In the genomic region with DNA sequence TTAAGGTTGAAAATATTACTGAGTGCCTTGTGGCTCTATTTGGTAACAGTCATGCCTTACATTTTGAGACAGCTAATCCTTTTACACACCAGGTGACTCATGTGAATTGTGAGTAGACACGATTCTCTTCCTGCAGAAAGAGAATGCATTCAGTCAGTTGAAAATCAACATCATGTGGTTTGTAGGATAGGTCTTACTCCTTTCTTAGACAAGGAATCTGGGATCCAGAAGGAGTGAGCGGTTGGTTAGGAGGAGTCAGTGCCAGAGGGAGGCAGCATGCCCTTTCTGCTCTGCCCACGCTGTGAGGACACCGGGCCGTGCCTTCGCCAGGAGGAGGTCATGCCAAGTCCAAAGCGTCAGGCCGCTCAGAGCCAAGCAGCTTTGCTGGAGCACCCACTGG, we compare ENCODE assay signal across 1 cellular context.
TF ChIP-seq lines count a peak whose summit lies in the region.

No MANE protein-coding gene starts in this region.

TF ChIP-seq in GM12878, 131 proteins besides CTCF, POLR2A, EP300 and RAD21:
- no peak for TF ChIP-seq PAX5 (IDR thresholded peaks at IDR 0.05; ENCODE audit: borderline replicate concordance, low read depth, low read length)
- TF ChIP-seq MYB (IDR thresholded peaks at IDR 0.05; ENCODE audit: borderline replicate concordance, low read depth, low read length) = no peak
- no peak for TF ChIP-seq SMAD1 (IDR thresholded peaks at IDR 0.05; ENCODE audit: low read depth, partially characterized antibody)
- TF ChIP-seq ATF7 (IDR thresholded peaks at IDR 0.05; ENCODE audit: low read depth) = no peak
- no peak for TF ChIP-seq CEBPB (IDR thresholded peaks at IDR 0.05; ENCODE audit: borderline replicate concordance in 1 of 2, low read depth in 2 of 2, low read length in 2 of 2)
- no peak for TF ChIP-seq SIX5 (IDR thresholded peaks at IDR 0.05; ENCODE audit: low read depth, low read length, severe bottlenecking)
- TF ChIP-seq ZNF384 (IDR thresholded peaks at IDR 0.05; ENCODE audit: borderline replicate concordance, low read depth, low read length) = no peak
- TF ChIP-seq, protein P1, sequence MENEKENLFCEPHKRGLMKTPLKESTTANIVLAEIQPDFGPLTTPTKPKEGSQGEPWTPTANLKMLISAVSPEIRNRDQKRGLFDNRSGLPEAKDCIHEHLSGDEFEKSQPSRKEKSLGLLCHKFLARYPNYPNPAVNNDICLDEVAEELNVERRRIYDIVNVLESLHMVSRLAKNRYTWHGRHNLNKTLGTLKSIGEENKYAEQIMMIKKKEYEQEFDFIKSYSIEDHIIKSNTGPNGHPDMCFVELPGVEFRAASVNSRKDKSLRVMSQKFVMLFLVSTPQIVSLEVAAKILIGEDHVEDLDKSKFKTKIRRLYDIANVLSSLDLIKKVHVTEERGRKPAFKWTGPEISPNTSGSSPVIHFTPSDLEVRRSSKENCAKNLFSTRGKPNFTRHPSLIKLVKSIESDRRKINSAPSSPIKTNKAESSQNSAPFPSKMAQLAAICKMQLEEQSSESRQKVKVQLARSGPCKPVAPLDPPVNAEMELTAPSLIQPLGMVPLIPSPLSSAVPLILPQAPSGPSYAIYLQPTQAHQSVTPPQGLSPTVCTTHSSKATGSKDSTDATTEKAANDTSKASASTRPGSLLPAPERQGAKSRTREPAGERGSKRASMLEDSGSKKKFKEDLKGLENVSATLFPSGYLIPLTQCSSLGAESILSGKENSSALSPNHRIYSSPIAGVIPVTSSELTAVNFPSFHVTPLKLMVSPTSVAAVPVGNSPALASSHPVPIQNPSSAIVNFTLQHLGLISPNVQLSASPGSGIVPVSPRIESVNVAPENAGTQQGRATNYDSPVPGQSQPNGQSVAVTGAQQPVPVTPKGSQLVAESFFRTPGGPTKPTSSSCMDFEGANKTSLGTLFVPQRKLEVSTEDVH (IDR thresholded peaks at IDR 0.05; ENCODE audit: low read depth, partially characterized antibody) = no peak
- TF ChIP-seq SUZ12 (IDR thresholded peaks at IDR 0.05; ENCODE audit: unreplicated experiment) = no peak
- no peak for TF ChIP-seq NRF1 (conservative IDR thresholded peaks at IDR 0.05; ENCODE audit: low read depth, low read length)
- TF ChIP-seq, protein P2, sequence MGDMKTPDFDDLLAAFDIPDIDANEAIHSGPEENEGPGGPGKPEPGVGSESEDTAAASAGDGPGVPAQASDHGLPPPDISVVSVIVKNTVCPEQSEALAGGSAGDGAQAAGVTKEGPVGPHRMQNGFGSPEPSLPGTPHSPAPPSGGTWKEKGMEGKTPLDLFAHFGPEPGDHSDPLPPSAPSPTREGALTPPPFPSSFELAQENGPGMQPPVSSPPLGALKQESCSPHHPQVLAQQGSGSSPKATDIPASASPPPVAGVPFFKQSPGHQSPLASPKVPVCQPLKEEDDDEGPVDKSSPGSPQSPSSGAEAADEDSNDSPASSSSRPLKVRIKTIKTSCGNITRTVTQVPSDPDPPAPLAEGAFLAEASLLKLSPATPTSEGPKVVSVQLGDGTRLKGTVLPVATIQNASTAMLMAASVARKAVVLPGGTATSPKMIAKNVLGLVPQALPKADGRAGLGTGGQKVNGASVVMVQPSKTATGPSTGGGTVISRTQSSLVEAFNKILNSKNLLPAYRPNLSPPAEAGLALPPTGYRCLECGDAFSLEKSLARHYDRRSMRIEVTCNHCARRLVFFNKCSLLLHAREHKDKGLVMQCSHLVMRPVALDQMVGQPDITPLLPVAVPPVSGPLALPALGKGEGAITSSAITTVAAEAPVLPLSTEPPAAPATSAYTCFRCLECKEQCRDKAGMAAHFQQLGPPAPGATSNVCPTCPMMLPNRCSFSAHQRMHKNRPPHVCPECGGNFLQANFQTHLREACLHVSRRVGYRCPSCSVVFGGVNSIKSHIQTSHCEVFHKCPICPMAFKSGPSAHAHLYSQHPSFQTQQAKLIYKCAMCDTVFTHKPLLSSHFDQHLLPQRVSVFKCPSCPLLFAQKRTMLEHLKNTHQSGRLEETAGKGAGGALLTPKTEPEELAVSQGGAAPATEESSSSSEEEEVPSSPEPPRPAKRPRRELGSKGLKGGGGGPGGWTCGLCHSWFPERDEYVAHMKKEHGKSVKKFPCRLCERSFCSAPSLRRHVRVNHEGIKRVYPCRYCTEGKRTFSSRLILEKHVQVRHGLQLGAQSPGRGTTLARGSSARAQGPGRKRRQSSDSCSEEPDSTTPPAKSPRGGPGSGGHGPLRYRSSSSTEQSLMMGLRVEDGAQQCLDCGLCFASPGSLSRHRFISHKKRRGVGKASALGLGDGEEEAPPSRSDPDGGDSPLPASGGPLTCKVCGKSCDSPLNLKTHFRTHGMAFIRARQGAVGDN (IDR thresholded peaks at IDR 0.05) = no peak
- TF ChIP-seq NFIC (IDR thresholded peaks at IDR 0.05; ENCODE audit: low read depth, low read length) = no peak
- no peak for TF ChIP-seq NR2F1 (conservative IDR thresholded peaks at IDR 0.05)
- no peak for TF ChIP-seq CBX5 (IDR thresholded peaks at IDR 0.05; ENCODE audit: low read depth)
